ENCODE assay signal across 17 cellular contexts in genomic region chr1:92774407-92774806, GRCh38. TPM values are rescaled to one million over a fixed set of nuclear protein-coding genes. Genes with fewer than 3 reads are reported as not detected.
DNase-seq lines count a peak whose midpoint lies in the region; TF ChIP-seq lines count a peak whose summit lies in the region.
"Had no signal": no experiment of that assay in that cellular context is flagged by ENCODE, and none has a peak within 500 bp of the region (broad histone marks: within the 10 kb centered on the region; RNA-seq: fewer than 3 reads in every experiment).

No MANE protein-coding gene starts in this region.

- H3K4me2 ChIP-seq in osteoblast (ENCODE audit: insufficient read depth, low read length): no peak overlapping the region
- H3K4me2 ChIP-seq: PC-9 had no signal

- TF ChIP-seq CTCF in osteoblast (IDR thresholded peaks at IDR 0.05; ENCODE audit: extremely low read depth, low read depth, low read length): no peak

- peaks cover 69% of the 10 kb centered on the region for H3K79me2 ChIP-seq in osteoblast (ENCODE audit: insufficient read depth, low read length)

- H3K27me3 ChIP-seq in osteoblast (ENCODE audit: insufficient read depth, low read length): no peaks in the 10 kb centered on the region

- DNase-seq in foreskin melanocyte (peak; percentile 53), osteoblast (ENCODE audit: insufficient read length, low spot score, missing footprints) (peak; percentile 76), NCI-H524 (lab: John Stamatoyannopoulos, UW) (no peak), erythroblast (lab: John Stamatoyannopoulos, UW) (no peak), putamen (ENCODE audit: low spot score) (no peak), nucleus accumbens (lab: John Stamatoyannopoulos, UW) (no peak)
- DNase-seq: Caco-2, DMS153, EL, KBM-7, NCI-H1417 treated with DMSO at 0.1 percent for 48 hours, NCI-H2029 treated with DMSO at 0.1 percent for 48 hours, NCI-H510A, NCI-H82, PC-9 had no signal

- peak overlapping the region; percentile 10 for H3K27ac ChIP-seq in angular gyrus (ENCODE audit: low read depth, low read length)
- H3K27ac ChIP-seq in osteoblast (ENCODE audit: low read depth, low read length): no peak overlapping the region
- H3K27ac ChIP-seq: PC-9 had no signal

- no peak overlapping the region for H3K4me3 ChIP-seq in osteoblast (ENCODE audit: insufficient read depth, low read length)
- H3K4me3 ChIP-seq: HAP-1, PC-9 had no signal

- no peaks in the 10 kb centered on the region for H3K9me3 ChIP-seq in osteoblast (ENCODE audit: low read depth, low read length)
- H3K9me3 ChIP-seq: Caco-2, HAP-1 had no signal

- peaks cover 33% of the 10 kb centered on the region for H4K20me1 ChIP-seq in osteoblast (ENCODE audit: insufficient read depth, low read length)

- TF ChIP-seq POLR2A in erythroblast (IDR thresholded peaks at IDR 0.05; ENCODE audit: low read length): no peak

- no peaks in the 10 kb centered on the region for H3K36me3 ChIP-seq in osteoblast (ENCODE audit: insufficient read depth, low read length)
- H3K36me3 ChIP-seq: HAP-1 had no signal

- no peak overlapping the region for H2AFZ ChIP-seq in osteoblast (ENCODE audit: low read length)
- H2AFZ ChIP-seq: PC-9 had no signal

- H3K4me1 ChIP-seq in osteoblast (ENCODE audit: insufficient read depth, low read length): no peaks in the 10 kb centered on the region

RNA-seq across cellular contexts. Expression of gene EVI5, which starts 10.5 kb away (rescaled TPM):
- total RNA-seq in osteoblast: 51.3 and 51.8 TPM in 2 replicates

RNA-seq across cellular contexts. Expression of gene RPL5, which starts 57.4 kb away (rescaled TPM):
- 827 and 962 TPM in 2 replicates for total RNA-seq in osteoblast

Comparison
In these comparisons a context has a peak if more than half of its experiments do, and no peak if none do; other contexts are left out.
1. DNase-seq: peak in foreskin melanocyte (single experiment) and osteoblast (single experiment); none in NCI-H524 (0 of 2), erythroblast (0 of 2), putamen (single experiment) and nucleus accumbens (0 of 56).